ENCODE assay signal across 19 cellular contexts in genomic region chr5:59617186-59617771, GRCh38.
DNase-seq lines count a peak whose midpoint lies in the region; ATAC-seq and TF ChIP-seq lines count a peak whose summit lies in the region.
"Had no signal": no experiment of that assay in that cellular context is flagged by ENCODE, and none has a peak within 500 bp of the region (broad histone marks: within the 10 kb centered on the region; RNA-seq: fewer than 3 reads in every experiment).

No MANE protein-coding gene starts in this region.

- peaks cover 32 to 41% of the 10 kb centered on the region in 2 donors for H3K4me1 Mint-ChIP-seq in natural killer cell treated with Interleukin-12 subunit alpha and Interleukin-12 subunit beta and Interleukin-15 and Interleukin-18, amount 100 ng/mL, for 72 hours (ENCODE audit: low read depth in 2 of 2)
- peaks cover 7 to 10% of the 10 kb centered on the region in 2 donors for H3K4me1 Mint-ChIP-seq in natural killer cell
- no peaks in the 10 kb centered on the region for H3K4me1 Mint-ChIP-seq in CD8-positive, alpha-beta memory T cell

- H3K9me3 ChIP-seq in CD8-positive, alpha-beta memory T cell (ENCODE audit: low read length) = no peaks in the 10 kb centered on the region
- H3K9me3 ChIP-seq: SJSA1 had no signal

- no peaks in the 10 kb centered on the region for H3K27me3 ChIP-seq in CD8-positive, alpha-beta memory T cell (ENCODE audit: insufficient read depth, low read length, poor library complexity, severe bottlenecking)
- H3K27me3 ChIP-seq: SJSA1 had no signal

- CTCF ChIA-PET in CD8-positive, alpha-beta memory T cell (lab: Charles Lee) = no interaction called here

- H3K27ac Mint-ChIP-seq in natural killer cell treated with Interleukin-12 subunit alpha and Interleukin-12 subunit beta and Interleukin-15 and Interleukin-18, amount 100 ng/mL, for 72 hours = peak overlapping the region; percentile 2 to 53
- H3K27ac Mint-ChIP-seq in natural killer cell = no peak overlapping the region
- H3K27ac Mint-ChIP-seq in CD8-positive, alpha-beta memory T cell = no peak overlapping the region

- peaks cover 6% of the 10 kb centered on the region for H3K9me3 Mint-ChIP-seq in natural killer cell treated with Interleukin-12 subunit alpha and Interleukin-12 subunit beta and Interleukin-15 and Interleukin-18, amount 100 ng/mL, for 72 hours
- no peaks in the 10 kb centered on the region for H3K9me3 Mint-ChIP-seq in natural killer cell
- peaks cover 0 to 4% (median 0%) of the 10 kb centered on the region in 5 donors for H3K9me3 Mint-ChIP-seq in CD8-positive, alpha-beta memory T cell

- POLR2A ChIA-PET in CD8-positive, alpha-beta memory T cell (lab: Charles Lee) = no interaction called here

- ATAC-seq in natural killer cell treated with Interleukin-12 subunit alpha and Interleukin-12 subunit beta and Interleukin-15 and Interleukin-18, amount 100 ng/mL, for 72 hours = peak; percentile 43 to 68
- ATAC-seq in natural killer cell (no peak), HG03565 (IDR thresholded peaks at IDR 0.05; ENCODE audit: unreplicated experiment) (no peak)
- ATAC-seq: Right ventricle myocardium inferior had no signal

- H3K4me3 Mint-ChIP-seq in natural killer cell treated with Interleukin-12 subunit alpha and Interleukin-12 subunit beta and Interleukin-15 and Interleukin-18, amount 100 ng/mL, for 72 hours = no peak overlapping the region
- H3K4me3 Mint-ChIP-seq in natural killer cell = no peak overlapping the region
- no peak overlapping the region for H3K4me3 Mint-ChIP-seq in CD8-positive, alpha-beta memory T cell

- H3K27ac ChIP-seq in CD8-positive, alpha-beta memory T cell (ENCODE audit: low read depth, low read length) = no peak overlapping the region
- H3K27ac ChIP-seq: C4-2B, SJSA1 had no signal

- H3K4me1 ChIP-seq in CD8-positive, alpha-beta memory T cell (ENCODE audit: insufficient read depth, low read length) = no peaks in the 10 kb centered on the region
- H3K4me1 ChIP-seq: SJSA1 had no signal

- H3K4me3 ChIP-seq in CD8-positive, alpha-beta memory T cell (ENCODE audit: low read length) = no peak overlapping the region
- H3K4me3 ChIP-seq: SJSA1 had no signal

- no peaks in the 10 kb centered on the region for H3K36me3 ChIP-seq in CD8-positive, alpha-beta memory T cell (ENCODE audit: insufficient read depth, low read length)
- H3K36me3 ChIP-seq: SJSA1 had no signal

- intact Hi-C loops in natural killer cell (cut with micrococcal nuclease) = no loop called here

- peaks cover 14% of the 10 kb centered on the region for H3K36me3 Mint-ChIP-seq in natural killer cell treated with Interleukin-12 subunit alpha and Interleukin-12 subunit beta and Interleukin-15 and Interleukin-18, amount 100 ng/mL, for 72 hours
- H3K36me3 Mint-ChIP-seq in natural killer cell = no peaks in the 10 kb centered on the region
- no peaks in the 10 kb centered on the region for H3K36me3 Mint-ChIP-seq in CD8-positive, alpha-beta memory T cell

- no peak for DNase-seq in natural killer cell treated with Interleukin-12 subunit alpha and Interleukin-12 subunit beta and Interleukin-15 and Interleukin-18, amount 100 ng/mL, for 72 hours (ENCODE audit: low spot score)
- DNase-seq in natural killer cell = no peak
- DNase-seq in inferior parietal cortex (ENCODE audit: extremely low spot score) = peak; percentile 64
- DNase-seq in occipital lobe (lab: John Stamatoyannopoulos, UW) = peak; percentile 26
- peak; percentile 73 for DNase-seq in superior temporal gyrus (ENCODE audit: extremely low spot score)
- DNase-seq in CD8-positive, alpha-beta memory T cell = no peak
- no peak for DNase-seq in stimulated activated naive CD4-positive, alpha-beta T cell treated with Interleukin-2 at 50 U/mL for 16 hours (lab: John Stamatoyannopoulos, UW)
- DNase-seq: DMS79, H7, KG1, NCI-H1092 treated with DMSO at 0.1 percent for 48 hours, NCI-H146, NCI-H2029 treated with DMSO at 0.1 percent for 48 hours, NCI-H226, NCI-H524 had no signal

- peaks cover 0 to 6% of the 10 kb centered on the region in 2 donors for H3K27me3 Mint-ChIP-seq in natural killer cell treated with Interleukin-12 subunit alpha and Interleukin-12 subunit beta and Interleukin-15 and Interleukin-18, amount 100 ng/mL, for 72 hours
- peaks cover 0 to 9% of the 10 kb centered on the region in 2 donors for H3K27me3 Mint-ChIP-seq in natural killer cell (ENCODE audit: low read depth in 2 of 2)
- peaks cover 0 to 3% of the 10 kb centered on the region in 2 donors for H3K27me3 Mint-ChIP-seq in CD8-positive, alpha-beta memory T cell

- no peak for TF ChIP-seq CTCF in natural killer cell (IDR thresholded peaks at IDR 0.05)

Comparison
In these comparisons a context has a peak if more than half of its experiments do, and no peak if none do; other contexts are left out.
1. ATAC-seq: peak in natural killer cell treated with Interleukin-12 subunit alpha and Interleukin-12 subunit beta and Interleukin-15 and Interleukin-18, amount 100 ng/mL, for 72 hours (2 of 2); none in natural killer cell (0 of 3) and HG03565 (single experiment).
2. H3K27ac Mint-ChIP-seq: peak in natural killer cell treated with Interleukin-12 subunit alpha and Interleukin-12 subunit beta and Interleukin-15 and Interleukin-18, amount 100 ng/mL, for 72 hours (2 of 2); none in natural killer cell (0 of 2) and CD8-positive, alpha-beta memory T cell (0 of 8).
3. DNase-seq: peak in inferior parietal cortex (single experiment), occipital lobe (single experiment) and superior temporal gyrus (single experiment); none in natural killer cell treated with Interleukin-12 subunit alpha and Interleukin-12 subunit beta and Interleukin-15 and Interleukin-18, amount 100 ng/mL, for 72 hours (single experiment), natural killer cell (single experiment), CD8-positive, alpha-beta memory T cell (0 of 5) and stimulated activated naive CD4-positive, alpha-beta T cell treated with Interleukin-2 at 50 U/mL for 16 hours (single experiment).